ENCODE assay signal across 8 cellular contexts in the genomic region with DNA sequence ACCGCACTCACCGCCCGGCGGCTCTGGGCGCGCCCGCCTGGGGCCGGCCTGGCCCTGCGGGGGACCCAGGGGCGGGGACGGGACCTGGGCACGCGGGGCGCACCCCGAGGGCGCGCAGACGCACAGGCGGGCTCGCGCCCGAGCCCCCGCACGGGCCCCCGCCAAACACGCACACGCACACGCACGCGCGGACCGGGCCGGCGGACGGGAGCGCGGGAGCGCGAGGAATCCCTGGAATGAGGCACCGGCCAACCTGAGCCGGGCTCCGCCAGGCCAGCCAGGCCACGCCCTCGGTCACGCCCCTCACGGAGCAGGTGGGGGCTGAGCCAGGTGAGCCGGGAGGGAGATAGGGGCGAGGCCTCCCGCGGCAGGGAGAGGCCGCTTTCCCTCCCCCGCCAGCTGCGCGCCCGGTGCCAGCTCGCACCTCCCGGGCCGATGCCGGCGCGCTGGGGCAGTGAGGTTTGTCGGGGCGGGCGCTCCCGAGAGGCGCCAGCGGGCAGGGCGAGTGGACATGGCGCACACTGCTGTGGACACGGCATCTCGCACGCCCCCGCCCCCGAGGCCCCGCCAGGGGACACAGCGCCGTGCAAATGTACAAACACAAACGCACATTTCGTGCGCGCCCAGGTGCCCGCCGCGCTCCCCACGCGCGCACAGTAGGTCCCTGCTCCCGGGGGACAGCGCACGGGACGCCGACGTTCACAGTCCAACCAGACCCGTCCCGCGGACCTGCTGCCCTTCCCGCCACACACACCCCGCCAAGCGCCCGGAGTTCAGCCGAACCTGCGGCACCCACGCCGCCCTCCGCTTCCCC.
DNase-seq lines count a peak whose midpoint lies in the region; ATAC-seq and TF ChIP-seq lines count a peak whose summit lies in the region.

No MANE protein-coding gene starts in this region.

- peak overlapping the region; percentile 73 for H3K4me3 ChIP-seq in fibroblast of villous mesenchyme (ENCODE audit: low read depth, low read length)
- peak overlapping the region; percentile 98 for H3K4me3 ChIP-seq in neural cell (ENCODE audit: low read length)

- peak overlapping the region; percentile 65 for H2AFZ ChIP-seq in neural cell (ENCODE audit: low read depth, low read length)

- H3K36me3 Mint-ChIP-seq in CD14-positive monocyte, result no peaks in the 10 kb centered on the region

- peaks cover 37 to 43% (median 38%) of the 10 kb centered on the region in 3 donors for H3K27me3 Mint-ChIP-seq in CD14-positive monocyte (ENCODE audit: low read depth in 3 of 3)
- H3K27me3 Mint-ChIP-seq in stimulated activated naive CD8-positive, alpha-beta T cell treated with anti-CD3 and anti-CD28 coated beads, Interleukin-15, amount 100 ng/mL, for 72 hours, result peaks cover 26% of the 10 kb centered on the region

- no peak for DNase-seq in CD14-positive monocyte (ENCODE audit: low spot score)
- peak; percentile 61 for DNase-seq in activated gamma-delta T cell treated with Interleukin-2 at 50 U/mL for 16 hours
- DNase-seq in fibroblast of villous mesenchyme (ENCODE audit: low read depth), result peak; percentile 18
- peak; percentile 66 to 71 for DNase-seq in stimulated activated naive CD8-positive, alpha-beta T cell treated with anti-CD3 and anti-CD28 coated beads, Interleukin-15, amount 100 ng/mL, for 72 hours

- TF ChIP-seq EP300 in neural cell (conservative IDR thresholded peaks at IDR 0.05; ENCODE audit: poor library complexity, severe bottlenecking), result no peak

- peaks cover 0 to 10% (median 0%) of the 10 kb centered on the region in 7 donors for H3K9me3 Mint-ChIP-seq in CD14-positive monocyte
- no peaks in the 10 kb centered on the region for H3K9me3 Mint-ChIP-seq in stimulated activated naive CD8-positive, alpha-beta T cell treated with anti-CD3 and anti-CD28 coated beads, Interleukin-15, amount 100 ng/mL, for 72 hours

- intact Hi-C loops in CD14-positive monocyte (cut with micrococcal nuclease), result no loop called here

- peaks cover 7% of the 10 kb centered on the region for H3K27me3 ChIP-seq in neural cell (ENCODE audit: insufficient read depth, low read depth, low read length)

- no peaks in the 10 kb centered on the region for H4K20me1 ChIP-seq in neural cell (ENCODE audit: insufficient read depth)

- H3K4me1 Mint-ChIP-seq in CD14-positive monocyte, result peaks cover 27% of the 10 kb centered on the region
- peaks cover 28% of the 10 kb centered on the region for H3K4me1 Mint-ChIP-seq in stimulated activated naive CD8-positive, alpha-beta T cell treated with anti-CD3 and anti-CD28 coated beads, Interleukin-15, amount 100 ng/mL, for 72 hours

- H3K9me2 ChIP-seq in neural cell (ENCODE audit: insufficient read depth, low read length), result no peaks in the 10 kb centered on the region

- no peak overlapping the region for H3K4me2 ChIP-seq in neural cell (ENCODE audit: low read length)

- TF ChIP-seq RAD21 in neural cell (conservative IDR thresholded peaks at IDR 0.05), result no peak

- TF ChIP-seq CTCF in CD14-positive monocyte (IDR thresholded peaks at IDR 0.05) (no peak), fibroblast of villous mesenchyme (IDR thresholded peaks at IDR 0.05; ENCODE audit: insufficient read depth, low read depth, low read length) (no peak), neural cell (IDR thresholded peaks at IDR 0.05; ENCODE audit: poor library complexity, severe bottlenecking) (no peak)

- H3K4me3 Mint-ChIP-seq in CD14-positive monocyte, result peak overlapping the region; percentile 91 to 98
- H3K4me3 Mint-ChIP-seq in stimulated activated naive CD8-positive, alpha-beta T cell treated with anti-CD3 and anti-CD28 coated beads, Interleukin-15, amount 100 ng/mL, for 72 hours, result peak overlapping the region; percentile 92 to 98

- ATAC-seq in GM19395 (IDR thresholded peaks at IDR 0.05; ENCODE audit: unreplicated experiment) (peak; percentile 64), HG03520 (IDR thresholded peaks at IDR 0.05; ENCODE audit: unreplicated experiment) (peak; percentile 45)
- ATAC-seq in stimulated activated naive CD8-positive, alpha-beta T cell treated with anti-CD3 and anti-CD28 coated beads, Interleukin-15, amount 100 ng/mL, for 72 hours, result peak; percentile 74

- no peaks in the 10 kb centered on the region for H3K36me3 ChIP-seq in neural cell (ENCODE audit: insufficient read depth, low read length)

- no peaks in the 10 kb centered on the region for H3F3A ChIP-seq in neural cell (ENCODE audit: insufficient read depth, low read length, poor library complexity, severe bottlenecking)

- peak overlapping the region; percentile 76 for H3K9ac ChIP-seq in neural cell (ENCODE audit: low read length)

- no peak overlapping the region for H3K27ac ChIP-seq in neural cell (ENCODE audit: low read length)

- H3K9me3 ChIP-seq in neural cell (ENCODE audit: low read length), result no peaks in the 10 kb centered on the region

- no peak overlapping the region for H3K27ac Mint-ChIP-seq in CD14-positive monocyte
- H3K27ac Mint-ChIP-seq in stimulated activated naive CD8-positive, alpha-beta T cell treated with anti-CD3 and anti-CD28 coated beads, Interleukin-15, amount 100 ng/mL, for 72 hours, result no peak overlapping the region

- H3K79me2 ChIP-seq in neural cell (replicated peaks; ENCODE audit: insufficient read depth, low read length), result peaks cover 3% of the 10 kb centered on the region

TF ChIP-seq in PFSK-1, 5 proteins besides CTCF, POLR2A, EP300 and RAD21:
- TF ChIP-seq POLR2AphosphoS5 (IDR thresholded peaks at IDR 0.05; ENCODE audit: low read depth, low read length) (no peak), FOXP2 (optimal IDR thresholded peaks at IDR 0.05; ENCODE audit: borderline replicate concordance, extremely low read depth, extremely low read length, insufficient read depth) (peak; percentile 6), TAF1 (IDR thresholded peaks at IDR 0.05; ENCODE audit: borderline replicate concordance, insufficient read depth, low read length) (no peak), SIN3A (IDR thresholded peaks at IDR 0.05; ENCODE audit: borderline replicate concordance, insufficient read depth, low read length) (no peak)
- TF ChIP-seq, protein P1, sequence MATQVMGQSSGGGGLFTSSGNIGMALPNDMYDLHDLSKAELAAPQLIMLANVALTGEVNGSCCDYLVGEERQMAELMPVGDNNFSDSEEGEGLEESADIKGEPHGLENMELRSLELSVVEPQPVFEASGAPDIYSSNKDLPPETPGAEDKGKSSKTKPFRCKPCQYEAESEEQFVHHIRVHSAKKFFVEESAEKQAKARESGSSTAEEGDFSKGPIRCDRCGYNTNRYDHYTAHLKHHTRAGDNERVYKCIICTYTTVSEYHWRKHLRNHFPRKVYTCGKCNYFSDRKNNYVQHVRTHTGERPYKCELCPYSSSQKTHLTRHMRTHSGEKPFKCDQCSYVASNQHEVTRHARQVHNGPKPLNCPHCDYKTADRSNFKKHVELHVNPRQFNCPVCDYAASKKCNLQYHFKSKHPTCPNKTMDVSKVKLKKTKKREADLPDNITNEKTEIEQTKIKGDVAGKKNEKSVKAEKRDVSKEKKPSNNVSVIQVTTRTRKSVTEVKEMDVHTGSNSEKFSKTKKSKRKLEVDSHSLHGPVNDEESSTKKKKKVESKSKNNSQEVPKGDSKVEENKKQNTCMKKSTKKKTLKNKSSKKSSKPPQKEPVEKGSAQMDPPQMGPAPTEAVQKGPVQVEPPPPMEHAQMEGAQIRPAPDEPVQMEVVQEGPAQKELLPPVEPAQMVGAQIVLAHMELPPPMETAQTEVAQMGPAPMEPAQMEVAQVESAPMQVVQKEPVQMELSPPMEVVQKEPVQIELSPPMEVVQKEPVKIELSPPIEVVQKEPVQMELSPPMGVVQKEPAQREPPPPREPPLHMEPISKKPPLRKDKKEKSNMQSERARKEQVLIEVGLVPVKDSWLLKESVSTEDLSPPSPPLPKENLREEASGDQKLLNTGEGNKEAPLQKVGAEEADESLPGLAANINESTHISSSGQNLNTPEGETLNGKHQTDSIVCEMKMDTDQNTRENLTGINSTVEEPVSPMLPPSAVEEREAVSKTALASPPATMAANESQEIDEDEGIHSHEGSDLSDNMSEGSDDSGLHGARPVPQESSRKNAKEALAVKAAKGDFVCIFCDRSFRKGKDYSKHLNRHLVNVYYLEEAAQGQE (IDR thresholded peaks at IDR 0.05; ENCODE audit: insufficient read depth in 1 of 2, low read depth in 2 of 2, low read length in 2 of 2), result no peak
TF ChIP-seq in PFSK-1: peak in this region for 1.

TF ChIP-seq in neural cell, 6 proteins besides CTCF, POLR2A, EP300 and RAD21:
- no peak for TF ChIP-seq EZH2 (IDR thresholded peaks at IDR 0.05; ENCODE audit: borderline replicate concordance, insufficient read depth, low read length, poor library complexity, severe bottlenecking)
- no peak for TF ChIP-seq SMC3 (conservative IDR thresholded peaks at IDR 0.05; ENCODE audit: poor library complexity)
- peak; percentile 3 for TF ChIP-seq POLR2AphosphoS5 (IDR thresholded peaks at IDR 0.05)
- TF ChIP-seq, protein P1 (IDR thresholded peaks at IDR 0.05; ENCODE audit: borderline replicate concordance), result no peak
- TF ChIP-seq MXI1 (conservative IDR thresholded peaks at IDR 0.05; ENCODE audit: poor library complexity, severe bottlenecking), result peak; percentile 50
- no peak for TF ChIP-seq TAF1 (IDR thresholded peaks at IDR 0.05; ENCODE audit: low read depth)
